ENCODE assay signal across 8 cellular contexts in genomic region chrX:129982300-129983246, GRCh38. TPM values are rescaled to one million over a fixed set of nuclear protein-coding genes. Genes with fewer than 3 reads are reported as not detected.
DNase-seq lines count a peak whose midpoint lies in the region; ATAC-seq and TF ChIP-seq lines count a peak whose summit lies in the region.

Gene BCORL1 (plus strand): TSS chrX:129982635. CDS start chrX:130005232, 22,597 bp downstream.

- H3K27me3 ChIP-seq in ectodermal cell (ENCODE audit: control insufficient read depth, insufficient read depth, low read length, poor library complexity, severe bottlenecking) (peaks cover 9% of the 10 kb centered on the region), lower lobe of right lung (ENCODE audit: low read depth) (no peaks in the 10 kb centered on the region)

- H3K36me3 Mint-ChIP-seq in activated CD8-positive, alpha-beta T cell treated with anti-CD3 and anti-CD28 coated beads for 36 hours (ENCODE audit: low read depth), result no peaks in the 10 kb centered on the region

- DNase-seq in COLO668 (lab: John Stamatoyannopoulos, UW; ENCODE audit: unreplicated experiment) (peak; percentile 88), HK-2 (ENCODE audit: unreplicated experiment) (peak; percentile 94), NCI-H82 (lab: John Stamatoyannopoulos, UW) (peak; percentile 96), lower lobe of right lung (peak; percentile 92)
- DNase-seq in activated CD8-positive, alpha-beta T cell treated with anti-CD3 and anti-CD28 coated beads for 36 hours, result peak; percentile 92
- DNase-seq in stimulated activated CD4-positive, alpha-beta T cell treated with anti-CD3 and anti-CD28 coated beads, TNF-alpha, amount 100 ng/mL, for 4 hours (ENCODE audit: low read depth in 3 of 3), result peak; percentile 60 to 80 (median 76)

- POLR2A ChIA-PET in activated CD8-positive, alpha-beta T cell treated with anti-CD3 and anti-CD28 coated beads for 36 hours (lab: Charles Lee), result interaction anchor here (0.7 kb wide), 1 partner anchor 59 kb away, joined by 3 read pairs; no protein-coding TSS in a partner anchor

- no peaks in the 10 kb centered on the region for H3K27me3 Mint-ChIP-seq in activated CD8-positive, alpha-beta T cell treated with anti-CD3 and anti-CD28 coated beads for 36 hours

- H3K27ac Mint-ChIP-seq in activated CD8-positive, alpha-beta T cell treated with anti-CD3 and anti-CD28 coated beads for 36 hours, result no peak within 1 kb of the TSS

- CTCF ChIA-PET in activated CD8-positive, alpha-beta T cell treated with anti-CD3 and anti-CD28 coated beads for 36 hours (lab: Charles Lee), result no interaction called here

- intact Hi-C loops in activated CD8-positive, alpha-beta T cell treated with anti-CD3 and anti-CD28 coated beads for 36 hours (cut with micrococcal nuclease), result loop anchor here (10.0 kb wide), 1 partner anchor 48 kb away; no protein-coding TSS in a partner anchor
- intact Hi-C loops in lower lobe of right lung (cut with DNase I), result no loop called here

- H3K36me3 ChIP-seq in ectodermal cell (ENCODE audit: control insufficient read depth, insufficient read depth, low read length) (no peaks in the 10 kb centered on the region), lower lobe of right lung (no peaks in the 10 kb centered on the region)

- peaks cover 23% of the 10 kb centered on the region for H3K4me1 Mint-ChIP-seq in activated CD8-positive, alpha-beta T cell treated with anti-CD3 and anti-CD28 coated beads for 36 hours (ENCODE audit: low read depth)

- peak; percentile 85 for ATAC-seq in GM19467 (IDR thresholded peaks at IDR 0.05; ENCODE audit: unreplicated experiment)
- peak; percentile 94 for ATAC-seq in activated CD8-positive, alpha-beta T cell treated with anti-CD3 and anti-CD28 coated beads for 36 hours
- peak; percentile 93 to 97 for ATAC-seq in lower lobe of right lung

- H3K4me1 ChIP-seq in ectodermal cell (ENCODE audit: control insufficient read depth, insufficient read depth, low read length) (no peaks in the 10 kb centered on the region), lower lobe of right lung (no peaks in the 10 kb centered on the region)

- TF ChIP-seq CTCF in activated CD8-positive, alpha-beta T cell treated with anti-CD3 and anti-CD28 coated beads for 36 hours (IDR thresholded peaks at IDR 0.05), result no peak
- TF ChIP-seq CTCF in lower lobe of right lung (IDR thresholded peaks at IDR 0.05), result no peak

- H3K4me3 Mint-ChIP-seq in activated CD8-positive, alpha-beta T cell treated with anti-CD3 and anti-CD28 coated beads for 36 hours, result no peak within 1 kb of the TSS

- H3K4me3 ChIP-seq in ectodermal cell (ENCODE audit: insufficient read depth, low read depth, low read length) (peak within 1 kb of the TSS; percentile 44), lower lobe of right lung (no peak within 1 kb of the TSS)

- 0% methylated on average over 61 to 72 of the region's 74 CpGs for WGBS in ectodermal cell, 2 experiments

- no peaks in the 10 kb centered on the region for H3K9me3 Mint-ChIP-seq in activated CD8-positive, alpha-beta T cell treated with anti-CD3 and anti-CD28 coated beads for 36 hours

- H3K9me3 ChIP-seq in ectodermal cell (ENCODE audit: control insufficient read depth, low read length) (no peaks in the 10 kb centered on the region), lower lobe of right lung (no peaks in the 10 kb centered on the region)

- H3K27ac ChIP-seq in ectodermal cell (ENCODE audit: insufficient read depth, low read depth, low read length, poor library complexity, severe bottlenecking) (no peak within 1 kb of the TSS), lower lobe of right lung (peak within 1 kb of the TSS; percentile 24)

RNA-seq across cellular contexts. Expression of gene BCORL1, which starts in this region (rescaled TPM):
- 1 to 10 TPM; 7.1 to 9.9 TPM for total RNA-seq in activated CD8-positive, alpha-beta T cell treated with anti-CD3 and anti-CD28 coated beads for 36 hours
- polyA plus RNA-seq in ectodermal cell (2013, experiment 1 of 4), result 36.5 TPM
- polyA plus RNA-seq in ectodermal cell (2013, experiment 2 of 4), result 40.4 TPM
- 25.7 TPM for polyA plus RNA-seq in ectodermal cell (2013, experiment 3 of 4)
- polyA plus RNA-seq in ectodermal cell (2013, experiment 4 of 4), result 33.6 TPM
- total RNA-seq in lower lobe of right lung, result 13.6 TPM
